1 cellular context compared by ENCODE assay signal in genomic region chr2:127636248-127637235, GRCh38.
TF ChIP-seq lines count a peak whose summit lies in the region.

No MANE protein-coding gene starts in this region.

TF ChIP-seq in K562, 482 proteins besides CTCF, POLR2A, EP300 and RAD21:
- TF ChIP-seq GTF2A2 (tag; IDR thresholded peaks at IDR 0.05) (no peak), EGR1 (conservative IDR thresholded peaks at IDR 0.05) (peak; percentile 58)
